ENCODE assay signal across 12 cellular contexts in the genomic region with DNA sequence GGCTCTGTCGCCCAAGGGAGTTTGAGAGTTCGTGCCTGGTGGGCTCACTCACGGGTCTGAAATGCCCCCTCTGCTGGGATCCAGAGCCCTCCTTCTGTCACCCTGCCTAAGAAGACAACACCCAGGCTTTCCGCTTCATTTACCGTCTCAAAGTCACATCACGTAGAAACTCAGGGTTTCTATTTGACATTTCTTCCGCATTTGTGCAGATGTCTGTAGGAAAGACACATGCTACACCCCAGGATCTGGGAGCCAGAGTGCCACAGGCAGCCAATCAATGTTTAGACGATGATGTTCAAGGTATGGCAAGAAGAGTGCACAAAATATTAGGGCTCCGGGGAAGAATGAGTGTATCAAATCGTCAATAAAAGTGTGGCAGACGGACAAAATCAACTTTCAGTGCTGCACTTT. TPM values are rescaled to one million over a fixed set of nuclear protein-coding genes. Genes with fewer than 3 reads are reported as not detected.
DNase-seq lines count a peak whose midpoint lies in the region; ATAC-seq and TF ChIP-seq lines count a peak whose summit lies in the region.
"Had no signal": no experiment of that assay in that cellular context is flagged by ENCODE, and none has a peak within 500 bp of the region (broad histone marks: within the 10 kb centered on the region; RNA-seq: fewer than 3 reads in every experiment).

No MANE protein-coding gene starts in this region.

- no peak overlapping the region for H3K4me3 Mint-ChIP-seq in activated T-helper 2 cell treated with anti-CD3 and anti-CD28 coated beads, Interferon-gamma antibody, Interleukin-2, Interleukin-4, amounts not matched to agents 10 μg/mL and 5 μg/mL and 100 μg/mL, durations not matched to agents 14 hours and 24 hours and 36 hours (ENCODE audit: low read depth)
- H3K4me3 Mint-ChIP-seq: neural crest cell had no signal

- H3K27ac Mint-ChIP-seq in activated T-helper 2 cell treated with anti-CD3 and anti-CD28 coated beads, Interferon-gamma antibody, Interleukin-2, Interleukin-4, amounts not matched to agents 10 μg/mL and 5 μg/mL and 100 μg/mL, durations not matched to agents 14 hours and 24 hours and 36 hours = peak overlapping the region; percentile 9

- intact Hi-C loops in activated T-helper 2 cell treated with anti-CD3 and anti-CD28 coated beads, Interferon-gamma antibody, Interleukin-2, Interleukin-4, amounts not matched to agents 10 μg/mL and 5 μg/mL and 100 μg/mL, durations not matched to agents 14 hours and 24 hours and 36 hours (cut with micrococcal nuclease) = loop anchor here (1.0 to 5.0 kb wide), 2 partner anchors 8 to 887 kb away; no protein-coding TSS in a partner anchor
- intact Hi-C loops in dorsolateral prefrontal cortex (cut with DNase I) = no loop called here

- ATAC-seq in GM19372 (IDR thresholded peaks at IDR 0.05; ENCODE audit: low read depth, unreplicated experiment) (peak; percentile 45), HG03097 (IDR thresholded peaks at IDR 0.05; ENCODE audit: low FRiP score, unreplicated experiment) (peak; percentile 40)

- no peak overlapping the region for H3K4me3 ChIP-seq in dorsolateral prefrontal cortex

- TF ChIP-seq CTCF in dorsolateral prefrontal cortex (IDR thresholded peaks at IDR 0.05 in 54 of 56, conservative IDR thresholded peaks at IDR 0.05 in 2 of 56; ENCODE audit: low read depth in 1 of 56, partially characterized antibody in 56 of 56) = no peak

- no peak overlapping the region for H3K27ac ChIP-seq in dorsolateral prefrontal cortex

- no peaks in the 10 kb centered on the region for H3K27me3 ChIP-seq in dorsolateral prefrontal cortex

- peak; percentile 11 for TF ChIP-seq POLR2A in GM10847 (IDR thresholded peaks at IDR 0.05; ENCODE audit: extremely low read depth, insufficient read length)

- H3K27me3 Mint-ChIP-seq in activated T-helper 2 cell treated with anti-CD3 and anti-CD28 coated beads, Interferon-gamma antibody, Interleukin-2, Interleukin-4, amounts not matched to agents 10 μg/mL and 5 μg/mL and 100 μg/mL, durations not matched to agents 14 hours and 24 hours and 36 hours (ENCODE audit: low read depth) = no peaks in the 10 kb centered on the region

- H3K36me3 Mint-ChIP-seq in activated T-helper 2 cell treated with anti-CD3 and anti-CD28 coated beads, Interferon-gamma antibody, Interleukin-2, Interleukin-4, amounts not matched to agents 10 μg/mL and 5 μg/mL and 100 μg/mL, durations not matched to agents 14 hours and 24 hours and 36 hours (ENCODE audit: low read depth) = peaks cover 39% of the 10 kb centered on the region

- DNase-seq in activated T-helper 2 cell treated with anti-CD3 and anti-CD28 coated beads, Interferon-gamma antibody, Interleukin-2, Interleukin-4, amounts not matched to agents 10 μg/mL and 5 μg/mL and 100 μg/mL, durations not matched to agents 14 hours and 24 hours and 36 hours (ENCODE audit: low spot score) = no peak
- DNase-seq in HT-29 (ENCODE audit: low spot score) (no peak), iPS-NIHi11 (ENCODE audit: low spot score) (no peak), DMS79 treated with DMSO at 0.1 percent for 48 hours (lab: John Stamatoyannopoulos, UW) (no peak), dorsolateral prefrontal cortex (no peak)
- DNase-seq: glutamatergic neuron, NCI-H510A had no signal

- peaks cover 10% of the 10 kb centered on the region for H3K9me3 Mint-ChIP-seq in activated T-helper 2 cell treated with anti-CD3 and anti-CD28 coated beads, Interferon-gamma antibody, Interleukin-2, Interleukin-4, amounts not matched to agents 10 μg/mL and 5 μg/mL and 100 μg/mL, durations not matched to agents 14 hours and 24 hours and 36 hours

- peaks cover 75% of the 10 kb centered on the region for H3K4me1 Mint-ChIP-seq in activated T-helper 2 cell treated with anti-CD3 and anti-CD28 coated beads, Interferon-gamma antibody, Interleukin-2, Interleukin-4, amounts not matched to agents 10 μg/mL and 5 μg/mL and 100 μg/mL, durations not matched to agents 14 hours and 24 hours and 36 hours (ENCODE audit: low read depth)

RNA-seq across cellular contexts. Expression of gene ACKR3, which starts 24.4 kb away (rescaled TPM):
- 1.8 and 2.7 TPM in 2 replicates for total RNA-seq in activated T-helper 2 cell treated with anti-CD3 and anti-CD28 coated beads, Interferon-gamma antibody, Interleukin-2, Interleukin-4, amounts not matched to agents 10 μg/mL and 5 μg/mL and 100 μg/mL, durations not matched to agents 14 hours and 24 hours and 36 hours
- not detected in 2 replicates for total RNA-seq in HT-29 (2014; rRNA removed; shearing (Covaris generic))
- 10 to 100 TPM in 79 of 120 experiments, 1 to 10 TPM in 41; 4.7 to 29.3 (median 11.7) TPM for total RNA-seq in dorsolateral prefrontal cortex
- total RNA-seq: G401 had no signal
